17 cellular contexts compared by ENCODE assay signal in the genomic region with DNA sequence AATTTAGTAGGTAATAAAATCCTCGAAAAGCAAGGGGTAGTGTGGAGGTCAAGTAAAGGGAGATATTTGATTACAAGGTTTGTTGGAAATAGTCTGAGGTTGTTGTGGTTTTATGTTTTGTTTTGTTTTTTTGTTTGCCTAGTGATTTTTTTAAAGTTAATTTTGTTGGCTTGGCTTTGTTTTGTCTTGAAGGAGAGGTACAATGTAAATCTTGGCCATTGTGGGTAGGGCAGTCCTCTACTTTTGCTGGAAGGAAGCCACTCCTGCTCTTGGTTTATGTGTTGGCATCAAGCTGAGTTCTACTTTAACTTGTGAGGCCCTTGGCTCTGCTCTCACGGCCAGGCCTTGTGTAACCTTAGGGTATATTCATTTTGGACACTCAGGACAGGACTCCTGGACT. TPM values are rescaled to one million over a fixed set of nuclear protein-coding genes. Genes with fewer than 3 reads are reported as not detected.
DNase-seq lines count a peak whose midpoint lies in the region; ATAC-seq, FAIRE-seq and TF ChIP-seq lines count a peak whose summit lies in the region.
"Had no signal": no experiment of that assay in that cellular context is flagged by ENCODE, and none has a peak within 500 bp of the region (broad histone marks: within the 10 kb centered on the region; RNA-seq: fewer than 3 reads in every experiment).

No MANE protein-coding gene starts in this region.

- H3K4me3 ChIP-seq in HEK293 (ENCODE audit: low read depth, low read length) (no peak overlapping the region), iPS-18a (ENCODE audit: low read length) (peak overlapping the region; percentile 2), psoas muscle (peak overlapping the region; percentile 99), colonic mucosa (no peak overlapping the region)
- H3K4me3 ChIP-seq: GM12878 had no signal

- TF ChIP-seq CTCF in HEK293 (tag by site-specific recombination; IDR thresholded peaks at IDR 0.05): no peak
- TF ChIP-seq CTCF in WTC11 (IDR thresholded peaks at IDR 0.05): no peak
- TF ChIP-seq CTCF in psoas muscle (IDR thresholded peaks at IDR 0.05): no peak
- no peak for TF ChIP-seq CTCF in colonic mucosa (IDR thresholded peaks at IDR 0.05)

- no peak for FAIRE-seq in urothelium cell line (lab: Jason Lieb, UNC)
- FAIRE-seq: bronchial epithelial cell, GM12878, small intestine had no signal

- H3K9ac ChIP-seq in iPS-18a (ENCODE audit: low read length) (no peak overlapping the region), colonic mucosa (ENCODE audit: low read depth in 2 of 2, low read length in 2 of 2) (no peak overlapping the region)

- H3K4me1 Mint-ChIP-seq in WTC11: peaks cover 59% of the 10 kb centered on the region

- H3K36me3 Mint-ChIP-seq in WTC11: peaks cover 7% of the 10 kb centered on the region
- H3K36me3 Mint-ChIP-seq: stimulated activated memory B cell treated with anti-CD40 and anti-IgM and Interleukin-4, amounts not matched to agents 10 μg/mL and 1 μg/mL and 100 μg/mL, for 72 hours had no signal

- H3K27ac Mint-ChIP-seq in WTC11: no peak overlapping the region
- H3K27ac Mint-ChIP-seq: activated B cell treated with CpG ODN at 0.5 μM for 24 hours; activated naive CD4-positive, alpha-beta T cell treated with anti-CD3 and anti-CD28 coated beads for 36 hours; stimulated activated memory B cell treated with anti-CD40 and anti-IgM and Interleukin-4, amounts not matched to agents 10 μg/mL and 1 μg/mL and 100 μg/mL, for 72 hours had no signal

- WGBS in psoas muscle, 3 donors: 19 to 31% (median 25%) methylated on average over 2 of the region's 2 CpGs

- H3K27ac ChIP-seq in HEK293 (ENCODE audit: extremely low read depth, low read depth, low read length) (no peak overlapping the region), iPS-18a (ENCODE audit: low read length) (no peak overlapping the region), psoas muscle (peak overlapping the region; percentile 99), colonic mucosa (no peak overlapping the region)
- H3K27ac ChIP-seq: Peyer's patch had no signal

- H3K27me3 ChIP-seq in iPS-18a (ENCODE audit: control insufficient read depth, insufficient read depth, low read length) (peaks cover 36% of the 10 kb centered on the region), psoas muscle (ENCODE audit: insufficient read depth in 3 of 3, low read length in 2 of 3) (no peaks in the 10 kb centered on the region), colonic mucosa (peaks cover 31% of the 10 kb centered on the region)
- H3K27me3 ChIP-seq: Peyer's patch had no signal

- peaks cover 18% of the 10 kb centered on the region for H3K27me3 Mint-ChIP-seq in WTC11 (ENCODE audit: low read depth)

- ATAC-seq in WTC11 (no peak), psoas muscle (peak in 2 of 4 donors; percentile 14 to 22)
- ATAC-seq: GM12878; stimulated activated memory B cell treated with anti-CD40 and anti-IgM and Interleukin-4, amounts not matched to agents 10 μg/mL and 1 μg/mL and 100 μg/mL, for 72 hours had no signal

- H3K4me1 ChIP-seq in HEK293 (ENCODE audit: control insufficient read depth, insufficient read depth, low read length) (0 out of 2 replicates have a peak, but pooled peaks cover 7% of the 10 kb centered on the region), iPS-18a (ENCODE audit: control insufficient read depth, low read depth, low read length) (peaks cover 32% of the 10 kb centered on the region), psoas muscle (peaks cover 73% of the 10 kb centered on the region), colonic mucosa (no peaks in the 10 kb centered on the region)

- H3K9me3 ChIP-seq in HEK293 (ENCODE audit: control insufficient read depth, insufficient read depth, low read depth, low read length) (no peaks in the 10 kb centered on the region), iPS-18a (ENCODE audit: control insufficient read depth, low read depth, low read length) (no peaks in the 10 kb centered on the region), psoas muscle (no peaks in the 10 kb centered on the region), colonic mucosa (no peaks in the 10 kb centered on the region)
- H3K9me3 ChIP-seq: Peyer's patch had no signal

- H3K9me3 Mint-ChIP-seq in WTC11: peaks cover 8% of the 10 kb centered on the region
- H3K9me3 Mint-ChIP-seq: activated B cell treated with CpG ODN at 0.5 μM for 24 hours; activated naive CD4-positive, alpha-beta T cell treated with anti-CD3 and anti-CD28 coated beads for 36 hours; stimulated activated memory B cell treated with anti-CD40 and anti-IgM and Interleukin-4, amounts not matched to agents 10 μg/mL and 1 μg/mL and 100 μg/mL, for 72 hours had no signal

- DNase-seq in WTC11 (ENCODE audit: low spot score) (no peak), psoas muscle (no peak), middle frontal gyrus (ENCODE audit: extremely low spot score, low spot score) (no peak), colonic mucosa (no peak), urothelium cell line (ENCODE audit: low spot score) (no peak)
- no peak for DNase-seq in stimulated activated CD4-positive, alpha-beta T cell treated with anti-CD3 and anti-CD28 coated beads, Interleukin-1b, Interleukin-23, amount 100 ng/mL, for 48 hours
- DNase-seq: activated B cell treated with CpG ODN at 0.5 μM for 24 hours; activated naive CD4-positive, alpha-beta T cell treated with anti-CD3 and anti-CD28 coated beads for 36 hours; H7; NCI-H774; Peyer's patch; small intestine had no signal

- intact Hi-C loops in psoas muscle (cut with DNase I) (loop anchor here in 1 of 2 donors (5.0 kb wide), 1 partner anchor 81 kb away; no protein-coding TSS in a partner anchor), colonic mucosa (cut with DNase I) (no loop called here)

- CTCF ChIA-PET in HEK293 (lab: Yijun Ruan, JAX): interaction anchor here (0.6 to 1.8 kb wide), 3 partner anchors 9 to 49 kb away, joined by 3 to 7 read pairs (median 4); no protein-coding TSS in a partner anchor
- CTCF ChIA-PET in WTC11 (lab: Charles Lee): interaction anchor here (1.6 kb wide), 1 partner anchor 15 kb away, joined by 4 read pairs; no protein-coding TSS in a partner anchor

- POLR2A ChIA-PET in HEK293 (lab: Yijun Ruan, JAX): no interaction called here
- POLR2A ChIA-PET in WTC11 (lab: Charles Lee): no interaction called here

- H3K4me3 Mint-ChIP-seq in WTC11: peak overlapping the region; percentile 12; the same call in 1 of the 2 replicates
- H3K4me3 Mint-ChIP-seq: activated B cell treated with CpG ODN at 0.5 μM for 24 hours; activated naive CD4-positive, alpha-beta T cell treated with anti-CD3 and anti-CD28 coated beads for 36 hours; stimulated activated memory B cell treated with anti-CD40 and anti-IgM and Interleukin-4, amounts not matched to agents 10 μg/mL and 1 μg/mL and 100 μg/mL, for 72 hours had no signal

- H3K36me3 ChIP-seq in HEK293 (ENCODE audit: control insufficient read depth in 2 of 2, insufficient read depth in 1 of 2, low read length in 2 of 2) (no peaks in the 10 kb centered on the region), iPS-18a (ENCODE audit: control insufficient read depth, low read depth, low read length) (no peaks in the 10 kb centered on the region), psoas muscle (ENCODE audit: insufficient read depth in 1 of 2, low read depth in 1 of 2) (no peaks in the 10 kb centered on the region), colonic mucosa (no peaks in the 10 kb centered on the region)
- H3K36me3 ChIP-seq: Peyer's patch had no signal

TF ChIP-seq in HEK293, 187 proteins besides CTCF, POLR2A, EP300 and RAD21 (continues in another document):
- TF ChIP-seq, protein P1, sequence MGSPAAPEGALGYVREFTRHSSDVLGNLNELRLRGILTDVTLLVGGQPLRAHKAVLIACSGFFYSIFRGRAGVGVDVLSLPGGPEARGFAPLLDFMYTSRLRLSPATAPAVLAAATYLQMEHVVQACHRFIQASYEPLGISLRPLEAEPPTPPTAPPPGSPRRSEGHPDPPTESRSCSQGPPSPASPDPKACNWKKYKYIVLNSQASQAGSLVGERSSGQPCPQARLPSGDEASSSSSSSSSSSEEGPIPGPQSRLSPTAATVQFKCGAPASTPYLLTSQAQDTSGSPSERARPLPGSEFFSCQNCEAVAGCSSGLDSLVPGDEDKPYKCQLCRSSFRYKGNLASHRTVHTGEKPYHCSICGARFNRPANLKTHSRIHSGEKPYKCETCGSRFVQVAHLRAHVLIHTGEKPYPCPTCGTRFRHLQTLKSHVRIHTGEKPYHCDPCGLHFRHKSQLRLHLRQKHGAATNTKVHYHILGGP (tag by site-specific recombination; IDR thresholded peaks at IDR 0.05): peak; percentile 96
- TF ChIP-seq ZNF571 (tag by site-specific recombination; IDR thresholded peaks at IDR 0.05): no peak

TF ChIP-seq in WTC11, 78 proteins besides CTCF, POLR2A, EP300 and RAD21 (continues in another document):
- TF ChIP-seq, protein P2, sequence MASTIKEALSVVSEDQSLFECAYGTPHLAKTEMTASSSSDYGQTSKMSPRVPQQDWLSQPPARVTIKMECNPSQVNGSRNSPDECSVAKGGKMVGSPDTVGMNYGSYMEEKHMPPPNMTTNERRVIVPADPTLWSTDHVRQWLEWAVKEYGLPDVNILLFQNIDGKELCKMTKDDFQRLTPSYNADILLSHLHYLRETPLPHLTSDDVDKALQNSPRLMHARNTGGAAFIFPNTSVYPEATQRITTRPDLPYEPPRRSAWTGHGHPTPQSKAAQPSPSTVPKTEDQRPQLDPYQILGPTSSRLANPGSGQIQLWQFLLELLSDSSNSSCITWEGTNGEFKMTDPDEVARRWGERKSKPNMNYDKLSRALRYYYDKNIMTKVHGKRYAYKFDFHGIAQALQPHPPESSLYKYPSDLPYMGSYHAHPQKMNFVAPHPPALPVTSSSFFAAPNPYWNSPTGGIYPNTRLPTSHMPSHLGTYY (CRISPR knock-in tag; IDR thresholded peaks at IDR 0.05): no peak
- TF ChIP-seq NFATC4 (CRISPR knock-in tag; IDR thresholded peaks at IDR 0.05): no peak
- TF ChIP-seq JUN (CRISPR knock-in tag; IDR thresholded peaks at IDR 0.05): no peak
- TF ChIP-seq, protein P3, sequence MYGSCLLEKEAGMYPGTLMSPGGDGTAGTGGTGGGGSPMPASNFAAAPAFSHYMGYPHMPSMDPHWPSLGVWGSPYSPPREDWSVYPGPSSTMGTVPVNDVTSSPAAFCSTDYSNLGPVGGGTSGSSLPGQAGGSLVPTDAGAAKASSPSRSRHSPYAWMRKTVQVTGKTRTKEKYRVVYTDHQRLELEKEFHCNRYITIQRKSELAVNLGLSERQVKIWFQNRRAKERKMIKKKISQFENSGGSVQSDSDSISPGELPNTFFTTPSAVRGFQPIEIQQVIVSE (CRISPR knock-in tag; IDR thresholded peaks at IDR 0.05; ENCODE audit: borderline replicate concordance): no peak
- TF ChIP-seq NR3C1 (CRISPR knock-in tag; conservative IDR thresholded peaks at IDR 0.05; ENCODE audit: low read depth): no peak

RNA-seq across cellular contexts. Expression of a gene that starts 3.2 kb away (rescaled TPM):
- 23.4 to 39.8 TPM (median 26.4 TPM) in 3 replicates for total RNA-seq in WTC11 (2021)
- 100 to 1,000 TPM; 225 to 355 (median 292) TPM for total RNA-seq in psoas muscle
- 100 to 1,000 TPM in 1 of 3 donors, 10 to 100 TPM in 2; 46.5 to 162 (median 91.8) TPM for polyA plus RNA-seq in psoas muscle
- 10 to 100 TPM in 1 of 2 donors, 1 to 10 TPM in 1; 3.1 to 13.9 TPM for total RNA-seq in colonic mucosa

Comparison
In these comparisons a context has a peak if more than half of its experiments do, and no peak if none do; other contexts are left out.
1. H3K4me3 ChIP-seq: peak in iPS-18a (single experiment) and psoas muscle (single experiment); none in HEK293 (single experiment) and colonic mucosa (single experiment).